In the genomic region with DNA sequence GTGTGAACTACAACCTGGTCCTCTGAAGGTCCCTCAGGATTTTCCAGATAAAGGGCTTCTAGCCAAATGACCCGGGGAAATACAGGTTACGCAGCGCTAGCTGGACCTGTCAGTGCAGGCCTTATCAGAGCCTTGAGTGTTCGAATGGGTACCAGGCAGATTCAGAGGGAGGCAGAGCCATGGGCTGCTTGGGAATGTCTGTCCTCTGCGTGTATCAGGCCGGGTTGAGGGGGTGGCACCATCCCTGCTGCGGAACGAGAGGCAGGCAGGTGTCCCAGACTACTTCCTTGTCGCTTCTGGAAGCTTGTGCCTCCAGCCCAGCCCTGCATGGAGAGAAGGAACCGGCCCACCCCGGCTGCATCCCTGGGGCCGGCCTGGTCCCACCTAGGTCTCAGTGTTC, we compare ENCODE assay signal across 35 cellular contexts. TPM values are rescaled to one million over a fixed set of nuclear protein-coding genes. Genes with fewer than 3 reads are reported as not detected.
"Had no signal": no experiment of that assay in that cellular context is flagged by ENCODE, and none has a peak within 500 bp of the region (broad histone marks: within the 10 kb centered on the region; RNA-seq: fewer than 3 reads in every experiment).

No MANE protein-coding gene starts in this region.

- H3K9me3 ChIP-seq: colonic mucosa, esophagus squamous epithelium, gastrocnemius medialis, lower lobe of right lung, mucosa of descending colon had no signal

- FAIRE-seq: endometrium, kidney had no signal

- ATAC-seq: effector memory CD8-positive, alpha-beta T cell; esophagus mucosa; gastrocnemius medialis; left colon; left lobe of liver; left ventricle myocardium superior; lower lobe of right lung; mucosa of descending colon had no signal

- H3K27me3 ChIP-seq: colonic mucosa had no signal

- DNase-seq: colonic mucosa; cortex of kidney; effector CD8-positive, alpha-beta T cell; effector memory CD8-positive, alpha-beta T cell; endodermal cell; erythroblast; esophagus squamous epithelium; foreskin fibroblast; foreskin melanocyte; gastrocnemius medialis; glutamatergic neuron; head of caudate nucleus; hippocampal formation; immature natural killer cell; islet precursor cell; kidney; kidney glomerular epithelial cell; left colon; left ventricle myocardium superior; lower lobe of right lung; mesenchymal stem cell; mucosa of descending colon; naive B cell had no signal

- H3K4me3 ChIP-seq: colonic mucosa, esophagus squamous epithelium, gastrocnemius medialis, heart right ventricle, lower lobe of right lung, mucosa of descending colon had no signal

- H3K36me3 ChIP-seq: colonic mucosa, esophagus squamous epithelium, gastrocnemius medialis, heart right ventricle, lower lobe of right lung had no signal

- H3K27ac ChIP-seq: colonic mucosa, epithelial cell of prostate, esophagus squamous epithelium, gastrocnemius medialis, heart right ventricle, lower lobe of right lung had no signal

- H3K4me1 ChIP-seq: colonic mucosa, gastrocnemius medialis, lower lobe of right lung had no signal

RNA-seq across cellular contexts. Expression of gene SSTR5, which starts 33.6 kb away (rescaled TPM):
- total RNA-seq: esophagus mucosa, esophagus squamous epithelium, glomerular endothelial cell, left lobe of liver, lower lobe of right lung, mesenteric fat pad, mesothelial cell of epicardium, mucosa of descending colon had no signal
- polyA plus RNA-seq: immature natural killer cell had no signal

RNA-seq across cellular contexts. Expression of gene C1QTNF8, which starts 57.1 kb away (rescaled TPM):
- total RNA-seq: colonic mucosa, dermis microvascular lymphatic vessel endothelial cell, esophagus mucosa, esophagus squamous epithelium, gastrocnemius medialis, glomerular endothelial cell, kidney, left colon, left lobe of liver, left ventricle myocardium superior, lower leg skin, lower lobe of right lung, lung microvascular endothelial cell, mesenteric fat pad, mesothelial cell of epicardium, mucosa of descending colon, myocyte had no signal
- polyA plus RNA-seq: heart right ventricle, immature natural killer cell had no signal

RNA-seq across cellular contexts. Expression of gene SOX8, which starts 57.4 kb away (rescaled TPM):
- total RNA-seq: left lobe of liver had no signal
